In the genomic region with DNA sequence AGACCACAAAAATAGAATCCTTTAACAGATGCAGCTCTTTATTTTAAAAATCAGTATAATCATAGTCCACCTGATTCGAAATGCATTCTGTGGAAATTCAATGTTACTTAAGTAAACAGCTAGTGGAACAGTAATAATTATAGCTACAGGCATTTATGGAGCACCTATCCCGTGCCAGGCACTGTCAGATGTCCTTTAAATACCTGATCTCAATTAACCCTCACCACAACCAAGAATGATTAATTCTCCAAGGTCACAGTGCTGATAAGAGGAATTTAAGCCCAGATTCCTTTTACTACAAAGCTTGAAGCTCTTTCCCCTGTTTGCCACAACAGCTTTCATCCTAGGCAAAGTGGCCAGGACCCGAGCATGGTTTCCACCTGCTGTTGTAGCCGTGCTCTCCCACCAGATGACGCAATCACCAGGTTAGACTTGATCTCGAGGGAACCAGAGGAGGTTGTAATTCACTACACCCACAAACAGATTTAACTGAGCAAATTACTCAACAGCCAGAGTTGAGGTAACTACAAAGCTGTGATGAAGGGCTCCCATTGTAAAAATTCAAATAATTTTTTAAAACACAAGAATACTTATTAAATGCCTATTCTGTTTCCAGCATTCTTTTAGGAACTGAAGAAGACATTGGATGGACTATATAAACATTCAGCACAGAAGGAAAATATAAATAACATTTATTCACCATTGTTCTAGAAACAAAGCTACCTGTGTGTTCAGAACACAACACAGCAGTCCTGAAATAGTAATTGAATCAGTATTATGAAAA, we compare ENCODE assay signal across 1 cellular context.
A peak's percentile ranks its signal among the peaks of the same experiment; 100 is the strongest.
TF ChIP-seq lines count a peak whose summit lies in the region.

No MANE protein-coding gene starts in this region.

TF ChIP-seq in HepG2, 621 proteins besides CTCF, POLR2A, EP300 and RAD21 (continued from another document and continues in another):
- TF ChIP-seq, protein P1, sequence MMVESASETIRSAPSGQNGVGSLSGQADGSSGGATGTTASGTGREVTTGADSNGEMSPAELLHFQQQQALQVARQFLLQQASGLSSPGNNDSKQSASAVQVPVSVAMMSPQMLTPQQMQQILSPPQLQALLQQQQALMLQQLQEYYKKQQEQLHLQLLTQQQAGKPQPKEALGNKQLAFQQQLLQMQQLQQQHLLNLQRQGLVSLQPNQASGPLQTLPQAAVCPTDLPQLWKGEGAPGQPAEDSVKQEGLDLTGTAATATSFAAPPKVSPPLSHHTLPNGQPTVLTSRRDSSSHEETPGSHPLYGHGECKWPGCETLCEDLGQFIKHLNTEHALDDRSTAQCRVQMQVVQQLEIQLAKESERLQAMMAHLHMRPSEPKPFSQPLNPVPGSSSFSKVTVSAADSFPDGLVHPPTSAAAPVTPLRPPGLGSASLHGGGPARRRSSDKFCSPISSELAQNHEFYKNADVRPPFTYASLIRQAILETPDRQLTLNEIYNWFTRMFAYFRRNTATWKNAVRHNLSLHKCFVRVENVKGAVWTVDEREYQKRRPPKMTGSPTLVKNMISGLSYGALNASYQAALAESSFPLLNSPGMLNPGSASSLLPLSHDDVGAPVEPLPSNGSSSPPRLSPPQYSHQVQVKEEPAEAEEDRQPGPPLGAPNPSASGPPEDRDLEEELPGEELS (CRISPR knock-in tag; IDR thresholded peaks at IDR 0.05) = no peak
- TF ChIP-seq, protein P2, sequence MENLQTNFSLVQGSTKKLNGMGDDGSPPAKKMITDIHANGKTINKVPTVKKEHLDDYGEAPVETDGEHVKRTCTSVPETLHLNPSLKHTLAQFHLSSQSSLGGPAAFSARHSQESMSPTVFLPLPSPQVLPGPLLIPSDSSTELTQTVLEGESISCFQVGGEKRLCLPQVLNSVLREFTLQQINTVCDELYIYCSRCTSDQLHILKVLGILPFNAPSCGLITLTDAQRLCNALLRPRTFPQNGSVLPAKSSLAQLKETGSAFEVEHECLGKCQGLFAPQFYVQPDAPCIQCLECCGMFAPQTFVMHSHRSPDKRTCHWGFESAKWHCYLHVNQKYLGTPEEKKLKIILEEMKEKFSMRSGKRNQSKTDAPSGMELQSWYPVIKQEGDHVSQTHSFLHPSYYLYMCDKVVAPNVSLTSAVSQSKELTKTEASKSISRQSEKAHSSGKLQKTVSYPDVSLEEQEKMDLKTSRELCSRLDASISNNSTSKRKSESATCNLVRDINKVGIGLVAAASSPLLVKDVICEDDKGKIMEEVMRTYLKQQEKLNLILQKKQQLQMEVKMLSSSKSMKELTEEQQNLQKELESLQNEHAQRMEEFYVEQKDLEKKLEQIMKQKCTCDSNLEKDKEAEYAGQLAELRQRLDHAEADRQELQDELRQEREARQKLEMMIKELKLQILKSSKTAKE (CRISPR knock-in tag; IDR thresholded peaks at IDR 0.05; ENCODE audit: borderline replicate concordance) = no peak
- peak; percentile 47 for TF ChIP-seq SOX5 (CRISPR knock-in tag; IDR thresholded peaks at IDR 0.05; ENCODE audit: borderline replicate concordance)
- no peak for TF ChIP-seq JDP2 (CRISPR knock-in tag; IDR thresholded peaks at IDR 0.05; ENCODE audit: borderline replicate concordance)
- no peak for TF ChIP-seq ARID2 (CRISPR knock-in tag; IDR thresholded peaks at IDR 0.05; ENCODE audit: borderline replicate concordance)
- no peak for TF ChIP-seq PAX8 (CRISPR knock-in tag; IDR thresholded peaks at IDR 0.05; ENCODE audit: borderline replicate concordance)
- TF ChIP-seq SMC3 (IDR thresholded peaks at IDR 0.05; ENCODE audit: low read length) = peak; percentile 92
- TF ChIP-seq KDM1A (CRISPR knock-in tag; IDR thresholded peaks at IDR 0.05) = no peak
- TF ChIP-seq CBX2 (IDR thresholded peaks at IDR 0.05; ENCODE audit: low read depth, low read length) = no peak
- TF ChIP-seq CBX2 (CRISPR knock-in tag; IDR thresholded peaks at IDR 0.05; ENCODE audit: low read depth) = no peak
- TF ChIP-seq, protein P3, sequence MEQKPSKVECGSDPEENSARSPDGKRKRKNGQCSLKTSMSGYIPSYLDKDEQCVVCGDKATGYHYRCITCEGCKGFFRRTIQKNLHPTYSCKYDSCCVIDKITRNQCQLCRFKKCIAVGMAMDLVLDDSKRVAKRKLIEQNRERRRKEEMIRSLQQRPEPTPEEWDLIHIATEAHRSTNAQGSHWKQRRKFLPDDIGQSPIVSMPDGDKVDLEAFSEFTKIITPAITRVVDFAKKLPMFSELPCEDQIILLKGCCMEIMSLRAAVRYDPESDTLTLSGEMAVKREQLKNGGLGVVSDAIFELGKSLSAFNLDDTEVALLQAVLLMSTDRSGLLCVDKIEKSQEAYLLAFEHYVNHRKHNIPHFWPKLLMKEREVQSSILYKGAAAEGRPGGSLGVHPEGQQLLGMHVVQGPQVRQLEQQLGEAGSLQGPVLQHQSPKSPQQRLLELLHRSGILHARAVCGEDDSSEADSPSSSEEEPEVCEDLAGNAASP (CRISPR knock-in tag; IDR thresholded peaks at IDR 0.05; ENCODE audit: borderline replicate concordance) = no peak
- no peak for TF ChIP-seq IRX3 (CRISPR knock-in tag; IDR thresholded peaks at IDR 0.05; ENCODE audit: borderline replicate concordance, low read depth)
- peak; percentile 79 for TF ChIP-seq BCL6 (CRISPR knock-in tag; IDR thresholded peaks at IDR 0.05)
- TF ChIP-seq SIN3B (IDR thresholded peaks at IDR 0.05; ENCODE audit: low read length) = no peak
- TF ChIP-seq ZSCAN21 (CRISPR knock-in tag; IDR thresholded peaks at IDR 0.05; ENCODE audit: borderline replicate concordance) = no peak
- TF ChIP-seq SYNCRIP (IDR thresholded peaks at IDR 0.05; ENCODE audit: insufficient read depth, low read depth, low read length) = no peak
- TF ChIP-seq PLRG1 (conservative IDR thresholded peaks at IDR 0.05) = no peak
- TF ChIP-seq ZNF232 (CRISPR knock-in tag; IDR thresholded peaks at IDR 0.05; ENCODE audit: borderline replicate concordance) = no peak
- no peak for TF ChIP-seq ZNF101 (CRISPR knock-in tag; IDR thresholded peaks at IDR 0.05; ENCODE audit: borderline replicate concordance, low read depth)
- TF ChIP-seq POLR2AphosphoS2 (IDR thresholded peaks at IDR 0.05; ENCODE audit: low read depth, low read length) = no peak
- TF ChIP-seq, protein P4, sequence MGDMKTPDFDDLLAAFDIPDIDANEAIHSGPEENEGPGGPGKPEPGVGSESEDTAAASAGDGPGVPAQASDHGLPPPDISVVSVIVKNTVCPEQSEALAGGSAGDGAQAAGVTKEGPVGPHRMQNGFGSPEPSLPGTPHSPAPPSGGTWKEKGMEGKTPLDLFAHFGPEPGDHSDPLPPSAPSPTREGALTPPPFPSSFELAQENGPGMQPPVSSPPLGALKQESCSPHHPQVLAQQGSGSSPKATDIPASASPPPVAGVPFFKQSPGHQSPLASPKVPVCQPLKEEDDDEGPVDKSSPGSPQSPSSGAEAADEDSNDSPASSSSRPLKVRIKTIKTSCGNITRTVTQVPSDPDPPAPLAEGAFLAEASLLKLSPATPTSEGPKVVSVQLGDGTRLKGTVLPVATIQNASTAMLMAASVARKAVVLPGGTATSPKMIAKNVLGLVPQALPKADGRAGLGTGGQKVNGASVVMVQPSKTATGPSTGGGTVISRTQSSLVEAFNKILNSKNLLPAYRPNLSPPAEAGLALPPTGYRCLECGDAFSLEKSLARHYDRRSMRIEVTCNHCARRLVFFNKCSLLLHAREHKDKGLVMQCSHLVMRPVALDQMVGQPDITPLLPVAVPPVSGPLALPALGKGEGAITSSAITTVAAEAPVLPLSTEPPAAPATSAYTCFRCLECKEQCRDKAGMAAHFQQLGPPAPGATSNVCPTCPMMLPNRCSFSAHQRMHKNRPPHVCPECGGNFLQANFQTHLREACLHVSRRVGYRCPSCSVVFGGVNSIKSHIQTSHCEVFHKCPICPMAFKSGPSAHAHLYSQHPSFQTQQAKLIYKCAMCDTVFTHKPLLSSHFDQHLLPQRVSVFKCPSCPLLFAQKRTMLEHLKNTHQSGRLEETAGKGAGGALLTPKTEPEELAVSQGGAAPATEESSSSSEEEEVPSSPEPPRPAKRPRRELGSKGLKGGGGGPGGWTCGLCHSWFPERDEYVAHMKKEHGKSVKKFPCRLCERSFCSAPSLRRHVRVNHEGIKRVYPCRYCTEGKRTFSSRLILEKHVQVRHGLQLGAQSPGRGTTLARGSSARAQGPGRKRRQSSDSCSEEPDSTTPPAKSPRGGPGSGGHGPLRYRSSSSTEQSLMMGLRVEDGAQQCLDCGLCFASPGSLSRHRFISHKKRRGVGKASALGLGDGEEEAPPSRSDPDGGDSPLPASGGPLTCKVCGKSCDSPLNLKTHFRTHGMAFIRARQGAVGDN (CRISPR knock-in tag; IDR thresholded peaks at IDR 0.05) = no peak
- TF ChIP-seq CHD2 (IDR thresholded peaks at IDR 0.05; ENCODE audit: low read depth, low read length) = no peak
- no peak for TF ChIP-seq ZNF75D (CRISPR knock-in tag; IDR thresholded peaks at IDR 0.05; ENCODE audit: borderline replicate concordance)
- TF ChIP-seq SOX13 (IDR thresholded peaks at IDR 0.05) = no peak
- peak in 1 of 2 experiments; percentile 58; a peak in 1 of 4 replicates for TF ChIP-seq SOX13 (CRISPR knock-in tag; conservative IDR thresholded peaks at IDR 0.05 in 1 of 2, IDR thresholded peaks at IDR 0.05 in 1 of 2)
- no peak; the same call in 1 of the 2 replicates for TF ChIP-seq RFXAP (CRISPR knock-in tag; IDR thresholded peaks at IDR 0.05; ENCODE audit: borderline replicate concordance)
- TF ChIP-seq DPF2 (CRISPR knock-in tag; IDR thresholded peaks at IDR 0.05; ENCODE audit: borderline replicate concordance, low read depth) = no peak
- TF ChIP-seq, protein P5, sequence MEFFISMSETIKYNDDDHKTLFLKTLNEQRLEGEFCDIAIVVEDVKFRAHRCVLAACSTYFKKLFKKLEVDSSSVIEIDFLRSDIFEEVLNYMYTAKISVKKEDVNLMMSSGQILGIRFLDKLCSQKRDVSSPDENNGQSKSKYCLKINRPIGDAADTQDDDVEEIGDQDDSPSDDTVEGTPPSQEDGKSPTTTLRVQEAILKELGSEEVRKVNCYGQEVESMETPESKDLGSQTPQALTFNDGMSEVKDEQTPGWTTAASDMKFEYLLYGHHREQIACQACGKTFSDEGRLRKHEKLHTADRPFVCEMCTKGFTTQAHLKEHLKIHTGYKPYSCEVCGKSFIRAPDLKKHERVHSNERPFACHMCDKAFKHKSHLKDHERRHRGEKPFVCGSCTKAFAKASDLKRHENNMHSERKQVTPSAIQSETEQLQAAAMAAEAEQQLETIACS (CRISPR knock-in tag; IDR thresholded peaks at IDR 0.05) = no peak
- no peak for TF ChIP-seq RXRA (CRISPR knock-in tag; IDR thresholded peaks at IDR 0.05)
- TF ChIP-seq ZNF749 (CRISPR knock-in tag; IDR thresholded peaks at IDR 0.05; ENCODE audit: borderline replicate concordance) = no peak
- no peak for TF ChIP-seq ZNF251 (CRISPR knock-in tag; IDR thresholded peaks at IDR 0.05)
- 0 out of 2 replicates have a peak, but pooled peaks have one; percentile 29 for TF ChIP-seq KDM2A (CRISPR knock-in tag; IDR thresholded peaks at IDR 0.05; ENCODE audit: borderline replicate concordance, low read depth)
- TF ChIP-seq, protein P6, sequence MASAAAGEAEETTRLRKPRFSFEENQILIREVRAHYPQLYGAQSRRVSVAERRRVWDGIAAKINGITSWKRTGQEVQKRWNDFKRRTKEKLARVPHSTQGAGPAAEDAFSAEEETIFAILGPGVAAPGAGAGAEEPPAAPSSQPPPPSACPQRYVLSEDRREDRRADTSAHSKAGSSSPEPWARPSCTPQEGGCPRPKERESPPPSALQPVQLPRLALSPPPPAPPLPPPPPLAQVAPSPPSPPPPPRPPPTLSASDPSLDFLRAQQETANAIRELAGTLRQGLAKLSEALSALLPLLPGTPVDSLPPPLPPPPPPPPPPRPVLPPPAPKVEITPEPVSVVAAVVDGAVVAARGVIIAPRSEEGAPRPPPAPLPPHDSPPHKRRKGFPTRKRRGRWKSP (CRISPR knock-in tag; IDR thresholded peaks at IDR 0.05) = peak; percentile 26; the same call in 1 of the 2 replicates
- no peak for TF ChIP-seq STAT5B (CRISPR knock-in tag; IDR thresholded peaks at IDR 0.05)
- TF ChIP-seq SIX1 (CRISPR knock-in tag; IDR thresholded peaks at IDR 0.05; ENCODE audit: borderline replicate concordance) = 0 out of 2 replicates have a peak, but pooled peaks have one; percentile 16
- TF ChIP-seq, protein P7, sequence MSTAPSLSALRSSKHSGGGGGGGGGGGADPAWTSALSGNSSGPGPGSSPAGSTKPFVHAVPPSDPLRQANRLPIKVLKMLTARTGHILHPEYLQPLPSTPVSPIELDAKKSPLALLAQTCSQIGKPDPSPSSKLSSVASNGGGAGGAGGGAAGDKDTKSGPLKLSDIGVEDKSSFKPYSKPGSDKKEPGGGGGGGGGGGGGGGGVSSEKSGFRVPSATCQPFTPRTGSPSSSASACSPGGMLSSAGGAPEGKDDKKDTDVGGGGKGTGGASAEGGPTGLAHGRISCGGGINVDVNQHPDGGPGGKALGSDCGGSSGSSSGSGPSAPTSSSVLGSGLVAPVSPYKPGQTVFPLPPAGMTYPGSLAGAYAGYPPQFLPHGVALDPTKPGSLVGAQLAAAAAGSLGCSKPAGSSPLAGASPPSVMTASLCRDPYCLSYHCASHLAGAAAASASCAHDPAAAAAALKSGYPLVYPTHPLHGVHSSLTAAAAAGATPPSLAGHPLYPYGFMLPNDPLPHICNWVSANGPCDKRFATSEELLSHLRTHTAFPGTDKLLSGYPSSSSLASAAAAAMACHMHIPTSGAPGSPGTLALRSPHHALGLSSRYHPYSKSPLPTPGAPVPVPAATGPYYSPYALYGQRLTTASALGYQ (CRISPR knock-in tag; IDR thresholded peaks at IDR 0.05) = 0 out of 2 replicates have a peak, but pooled peaks have one; percentile 27
- TF ChIP-seq ZNF333 (CRISPR knock-in tag; IDR thresholded peaks at IDR 0.05; ENCODE audit: borderline replicate concordance) = no peak
- no peak for TF ChIP-seq ZNF253 (CRISPR knock-in tag; IDR thresholded peaks at IDR 0.05; ENCODE audit: borderline replicate concordance)
- no peak for TF ChIP-seq ZNF354B (CRISPR knock-in tag; IDR thresholded peaks at IDR 0.05)
- TF ChIP-seq, protein P8, sequence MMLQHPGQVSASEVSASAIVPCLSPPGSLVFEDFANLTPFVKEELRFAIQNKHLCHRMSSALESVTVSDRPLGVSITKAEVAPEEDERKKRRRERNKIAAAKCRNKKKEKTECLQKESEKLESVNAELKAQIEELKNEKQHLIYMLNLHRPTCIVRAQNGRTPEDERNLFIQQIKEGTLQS (CRISPR knock-in tag; IDR thresholded peaks at IDR 0.05) = peak; percentile 82
- TF ChIP-seq, protein P9, sequence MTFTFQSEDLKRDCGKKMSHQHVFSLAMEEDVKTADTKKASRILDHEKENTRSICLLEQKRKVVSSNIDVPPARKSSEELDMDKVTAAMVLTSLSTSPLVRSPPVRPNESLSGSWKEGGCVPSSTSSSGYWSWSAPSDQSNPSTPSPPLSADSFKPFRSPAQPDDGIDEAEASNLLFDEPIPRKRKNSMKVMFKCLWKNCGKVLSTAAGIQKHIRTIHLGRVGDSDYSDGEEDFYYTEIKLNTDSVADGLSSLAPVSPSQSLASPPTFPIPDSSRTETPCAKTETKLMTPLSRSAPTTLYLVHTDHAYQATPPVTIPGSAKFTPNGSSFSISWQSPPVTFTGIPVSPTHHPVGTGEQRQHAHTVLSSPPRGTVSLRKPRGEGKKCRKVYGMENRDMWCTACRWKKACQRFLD (CRISPR knock-in tag; IDR thresholded peaks at IDR 0.05; ENCODE audit: borderline replicate concordance) = no peak
- TF ChIP-seq PHB2 (IDR thresholded peaks at IDR 0.05; ENCODE audit: partially characterized antibody) = no peak
- TF ChIP-seq HOXD1 (CRISPR knock-in tag; IDR thresholded peaks at IDR 0.05) = no peak
- no peak for TF ChIP-seq ZNF572 (CRISPR knock-in tag; IDR thresholded peaks at IDR 0.05)
- no peak for TF ChIP-seq SKI (IDR thresholded peaks at IDR 0.05; ENCODE audit: partially characterized antibody)
- no peak for TF ChIP-seq CCAR2 (optimal IDR thresholded peaks at IDR 0.05; ENCODE audit: low read depth, low read length)
- no peak for TF ChIP-seq ZNF629 (CRISPR knock-in tag; conservative IDR thresholded peaks at IDR 0.05)
- TF ChIP-seq GABPB1 (CRISPR knock-in tag; IDR thresholded peaks at IDR 0.05) = no peak
- TF ChIP-seq GATAD1 (CRISPR knock-in tag; IDR thresholded peaks at IDR 0.05) = peak; percentile 51; the same call in 1 of the 2 replicates
- no peak for TF ChIP-seq ZNF34 (CRISPR knock-in tag; IDR thresholded peaks at IDR 0.05; ENCODE audit: borderline replicate concordance)
- 0 out of 2 replicates have a peak, but pooled peaks have one; percentile 11 for TF ChIP-seq ZMYM3 (CRISPR knock-in tag; IDR thresholded peaks at IDR 0.05)
